Comparison of ENCODE assay signal across 1 cellular context in genomic region chr2:200811336-200812121, GRCh38.
TF ChIP-seq lines count a peak whose summit lies in the region.

TSS of gene BZW1 (plus strand) at chr2:200811910. CDS start at chr2:200813218, 1,308 bp downstream.

TF ChIP-seq in HCT116, 20 proteins besides CTCF, POLR2A, EP300 and RAD21 (continued from another document):
- TF ChIP-seq REST (IDR thresholded peaks at IDR 0.05; ENCODE audit: low read depth) (no peak), ZNF274 (IDR thresholded peaks at IDR 0.05; ENCODE audit: low read depth, low read length) (no peak)
